ENCODE assay signal across 2 cellular contexts in the genomic region with DNA sequence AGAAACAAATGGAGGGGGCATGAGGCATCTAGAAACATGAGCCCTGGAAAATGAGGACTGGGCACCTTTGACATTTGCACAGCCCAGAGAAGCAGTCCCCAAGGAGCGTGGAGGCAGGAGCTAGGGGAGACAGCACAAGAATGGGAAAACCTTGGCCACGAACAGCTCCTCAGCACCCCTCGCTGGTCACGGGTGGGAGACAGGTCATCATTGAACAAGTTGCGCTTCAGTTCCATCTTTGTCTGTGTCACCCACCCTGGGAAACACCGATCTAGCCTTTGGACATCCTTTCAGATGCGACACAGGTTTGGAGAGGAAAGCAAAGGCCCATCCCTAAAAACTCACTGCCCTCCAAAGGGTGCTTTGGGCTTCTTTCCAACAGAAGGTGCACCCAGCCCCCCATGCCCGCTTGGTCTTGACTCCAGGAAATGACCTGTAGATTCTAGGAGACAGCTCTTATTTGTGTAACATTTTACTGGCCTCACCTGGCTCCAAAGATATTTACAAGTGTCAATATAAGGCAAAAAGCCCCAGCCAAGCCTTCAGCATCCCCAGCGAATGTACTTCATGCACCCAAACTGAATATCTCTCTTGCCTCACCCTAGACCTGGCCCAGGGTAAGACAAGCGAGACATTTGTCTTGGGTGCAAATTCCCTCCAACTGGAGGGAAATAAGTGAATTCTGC.
TF ChIP-seq lines count a peak whose summit lies in the region.

No MANE protein-coding gene starts in this region.

TF ChIP-seq in HCT116, 20 proteins besides CTCF, POLR2A, EP300 and RAD21:
- TF ChIP-seq SIN3A (IDR thresholded peaks at IDR 0.05; ENCODE audit: low read depth) (no peak), ZFX (IDR thresholded peaks at IDR 0.05) (no peak), SP1 (IDR thresholded peaks at IDR 0.05; ENCODE audit: low read depth) (no peak), EZH2 (IDR thresholded peaks at IDR 0.05) (no peak), ELF1 (IDR thresholded peaks at IDR 0.05; ENCODE audit: borderline replicate concordance, low read depth) (no peak), CBX3 (IDR thresholded peaks at IDR 0.05; ENCODE audit: low read depth) (no peak), EGR1 (IDR thresholded peaks at IDR 0.05; ENCODE audit: low read depth) (no peak), CEBPB (IDR thresholded peaks at IDR 0.05; ENCODE audit: low read depth) (no peak), FOSL1 (IDR thresholded peaks at IDR 0.05; ENCODE audit: low read depth) (no peak), JUND (IDR thresholded peaks at IDR 0.05) (no peak), YY1 (IDR thresholded peaks at IDR 0.05; ENCODE audit: extremely low read depth, insufficient replicate concordance, low read depth, low read length) (no peak)
- TF ChIP-seq, protein P1, sequence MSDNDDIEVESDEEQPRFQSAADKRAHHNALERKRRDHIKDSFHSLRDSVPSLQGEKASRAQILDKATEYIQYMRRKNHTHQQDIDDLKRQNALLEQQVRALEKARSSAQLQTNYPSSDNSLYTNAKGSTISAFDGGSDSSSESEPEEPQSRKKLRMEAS (IDR thresholded peaks at IDR 0.05): no peak
- TF ChIP-seq, protein P2, sequence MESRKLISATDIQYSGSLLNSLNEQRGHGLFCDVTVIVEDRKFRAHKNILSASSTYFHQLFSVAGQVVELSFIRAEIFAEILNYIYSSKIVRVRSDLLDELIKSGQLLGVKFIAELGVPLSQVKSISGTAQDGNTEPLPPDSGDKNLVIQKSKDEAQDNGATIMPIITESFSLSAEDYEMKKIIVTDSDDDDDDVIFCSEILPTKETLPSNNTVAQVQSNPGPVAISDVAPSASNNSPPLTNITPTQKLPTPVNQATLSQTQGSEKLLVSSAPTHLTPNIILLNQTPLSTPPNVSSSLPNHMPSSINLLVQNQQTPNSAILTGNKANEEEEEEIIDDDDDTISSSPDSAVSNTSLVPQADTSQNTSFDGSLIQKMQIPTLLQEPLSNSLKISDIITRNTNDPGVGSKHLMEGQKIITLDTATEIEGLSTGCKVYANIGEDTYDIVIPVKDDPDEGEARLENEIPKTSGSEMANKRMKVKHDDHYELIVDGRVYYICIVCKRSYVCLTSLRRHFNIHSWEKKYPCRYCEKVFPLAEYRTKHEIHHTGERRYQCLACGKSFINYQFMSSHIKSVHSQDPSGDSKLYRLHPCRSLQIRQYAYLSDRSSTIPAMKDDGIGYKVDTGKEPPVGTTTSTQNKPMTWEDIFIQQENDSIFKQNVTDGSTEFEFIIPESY (IDR thresholded peaks at IDR 0.05; ENCODE audit: extremely low read depth, insufficient replicate concordance, low read length): no peak
- TF ChIP-seq, protein P3, sequence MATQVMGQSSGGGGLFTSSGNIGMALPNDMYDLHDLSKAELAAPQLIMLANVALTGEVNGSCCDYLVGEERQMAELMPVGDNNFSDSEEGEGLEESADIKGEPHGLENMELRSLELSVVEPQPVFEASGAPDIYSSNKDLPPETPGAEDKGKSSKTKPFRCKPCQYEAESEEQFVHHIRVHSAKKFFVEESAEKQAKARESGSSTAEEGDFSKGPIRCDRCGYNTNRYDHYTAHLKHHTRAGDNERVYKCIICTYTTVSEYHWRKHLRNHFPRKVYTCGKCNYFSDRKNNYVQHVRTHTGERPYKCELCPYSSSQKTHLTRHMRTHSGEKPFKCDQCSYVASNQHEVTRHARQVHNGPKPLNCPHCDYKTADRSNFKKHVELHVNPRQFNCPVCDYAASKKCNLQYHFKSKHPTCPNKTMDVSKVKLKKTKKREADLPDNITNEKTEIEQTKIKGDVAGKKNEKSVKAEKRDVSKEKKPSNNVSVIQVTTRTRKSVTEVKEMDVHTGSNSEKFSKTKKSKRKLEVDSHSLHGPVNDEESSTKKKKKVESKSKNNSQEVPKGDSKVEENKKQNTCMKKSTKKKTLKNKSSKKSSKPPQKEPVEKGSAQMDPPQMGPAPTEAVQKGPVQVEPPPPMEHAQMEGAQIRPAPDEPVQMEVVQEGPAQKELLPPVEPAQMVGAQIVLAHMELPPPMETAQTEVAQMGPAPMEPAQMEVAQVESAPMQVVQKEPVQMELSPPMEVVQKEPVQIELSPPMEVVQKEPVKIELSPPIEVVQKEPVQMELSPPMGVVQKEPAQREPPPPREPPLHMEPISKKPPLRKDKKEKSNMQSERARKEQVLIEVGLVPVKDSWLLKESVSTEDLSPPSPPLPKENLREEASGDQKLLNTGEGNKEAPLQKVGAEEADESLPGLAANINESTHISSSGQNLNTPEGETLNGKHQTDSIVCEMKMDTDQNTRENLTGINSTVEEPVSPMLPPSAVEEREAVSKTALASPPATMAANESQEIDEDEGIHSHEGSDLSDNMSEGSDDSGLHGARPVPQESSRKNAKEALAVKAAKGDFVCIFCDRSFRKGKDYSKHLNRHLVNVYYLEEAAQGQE (IDR thresholded peaks at IDR 0.05; ENCODE audit: low read depth): no peak

TF ChIP-seq in H1, 55 proteins besides CTCF, POLR2A, EP300 and RAD21:
- TF ChIP-seq SUZ12 (IDR thresholded peaks at IDR 0.05; ENCODE audit: low read length): no peak
- no peak for TF ChIP-seq E2F6 (IDR thresholded peaks at IDR 0.05)
- TF ChIP-seq SP1 (IDR thresholded peaks at IDR 0.05; ENCODE audit: low read depth, low read length): no peak
- TF ChIP-seq SIRT6 (IDR thresholded peaks at IDR 0.05; ENCODE audit: low read length): no peak
